In the genomic region with DNA sequence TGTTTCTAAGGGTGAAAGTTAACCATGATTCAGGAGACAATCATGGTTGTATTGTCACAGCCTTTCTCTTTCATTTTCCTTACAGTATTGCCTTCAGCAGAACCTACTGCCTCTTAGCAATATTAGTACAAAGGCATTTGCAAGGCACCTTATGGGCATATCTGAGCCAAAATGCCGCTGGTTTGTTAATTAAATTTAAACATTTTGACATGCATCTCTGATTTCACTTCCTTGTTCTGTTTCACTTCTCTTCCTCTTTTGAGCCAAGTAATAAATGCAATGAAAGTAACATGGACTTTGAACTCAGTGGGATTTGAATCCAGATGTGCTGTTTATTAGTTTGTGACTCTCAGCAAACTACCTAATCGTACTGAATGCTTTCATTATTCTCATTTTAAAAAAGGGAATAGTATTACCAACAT, we compare ENCODE assay signal across 10 cellular contexts.
DNase-seq lines count a peak whose midpoint lies in the region; ATAC-seq and TF ChIP-seq lines count a peak whose summit lies in the region.
"Had no signal": no experiment of that assay in that cellular context is flagged by ENCODE, and none has a peak within 500 bp of the region (broad histone marks: within the 10 kb centered on the region; RNA-seq: fewer than 3 reads in every experiment).

No MANE protein-coding gene starts in this region.

- H3K4me3 Mint-ChIP-seq in stimulated activated memory B cell treated with anti-CD40 and anti-IgM and Interleukin-4, amounts not matched to agents 10 μg/mL and 1 μg/mL and 100 μg/mL, for 72 hours, result no peak overlapping the region

- no peaks in the 10 kb centered on the region for H3K27me3 Mint-ChIP-seq in stimulated activated memory B cell treated with anti-CD40 and anti-IgM and Interleukin-4, amounts not matched to agents 10 μg/mL and 1 μg/mL and 100 μg/mL, for 72 hours

- H3K9me3 Mint-ChIP-seq in stimulated activated memory B cell treated with anti-CD40 and anti-IgM and Interleukin-4, amounts not matched to agents 10 μg/mL and 1 μg/mL and 100 μg/mL, for 72 hours, result peaks cover 3% of the 10 kb centered on the region

- H3K27ac ChIP-seq in gastrocnemius medialis (no peak overlapping the region), brain microvascular endothelial cell (no peak overlapping the region)
- H3K27ac ChIP-seq: thyroid gland had no signal

- H3K27ac Mint-ChIP-seq in stimulated activated memory B cell treated with anti-CD40 and anti-IgM and Interleukin-4, amounts not matched to agents 10 μg/mL and 1 μg/mL and 100 μg/mL, for 72 hours, result peak overlapping the region; percentile 61

- H3K4me1 ChIP-seq in gastrocnemius medialis, result peaks cover 4 to 5% of the 10 kb centered on the region in 2 donors

- DNase-seq in NB4 (ENCODE audit: low read depth), result peak; percentile 68
- DNase-seq in retina, result no peak
- DNase-seq in gastrocnemius medialis, result no peak
- DNase-seq in brain microvascular endothelial cell, result no peak
- DNase-seq in activated gamma-delta T cell (lab: John Stamatoyannopoulos, UW), result no peak
- DNase-seq: NCI-H446 treated with DMSO at 0.1 percent for 48 hours, thyroid gland had no signal

- no peak for TF ChIP-seq CTCF in NB4 (IDR thresholded peaks at IDR 0.05; ENCODE audit: low read depth, low read length)
- TF ChIP-seq CTCF in gastrocnemius medialis (IDR thresholded peaks at IDR 0.05 in 4 of 5, conservative IDR thresholded peaks at IDR 0.05 in 1 of 5), result no peak
- TF ChIP-seq CTCF in brain microvascular endothelial cell (IDR thresholded peaks at IDR 0.05; ENCODE audit: low read depth, low read length, missing control alignments), result no peak

- intact Hi-C loops in gastrocnemius medialis (cut with DNase I; ENCODE audit: low total_unique reads), result no loop called here

- no peaks in the 10 kb centered on the region for H3K36me3 Mint-ChIP-seq in stimulated activated memory B cell treated with anti-CD40 and anti-IgM and Interleukin-4, amounts not matched to agents 10 μg/mL and 1 μg/mL and 100 μg/mL, for 72 hours

- no peaks in the 10 kb centered on the region for H3K27me3 ChIP-seq in gastrocnemius medialis
- no peaks in the 10 kb centered on the region for H3K27me3 ChIP-seq in brain microvascular endothelial cell (replicated peaks)
- H3K27me3 ChIP-seq: thyroid gland had no signal

- H3K36me3 ChIP-seq in gastrocnemius medialis, result no peaks in the 10 kb centered on the region
- no peaks in the 10 kb centered on the region for H3K36me3 ChIP-seq in brain microvascular endothelial cell (replicated peaks)
- H3K36me3 ChIP-seq: thyroid gland had no signal

- TF ChIP-seq POLR2A in NB4 (IDR thresholded peaks at IDR 0.05; ENCODE audit: extremely low read depth, insufficient read length) (no peak), gastrocnemius medialis (IDR thresholded peaks at IDR 0.05) (no peak)

- no peaks in the 10 kb centered on the region for H3K9me3 ChIP-seq in gastrocnemius medialis
- H3K9me3 ChIP-seq: thyroid gland had no signal

- in situ Hi-C loops in gastrocnemius medialis (cut with MboI; ENCODE audit: low sequenced_read_pairs in 4 of 4) (no loop called here), brain microvascular endothelial cell (cut with HindIII; ENCODE audit: low pct_ligation_motif_present, low sequenced_read_pairs) (no loop called here)

- peaks cover 29% of the 10 kb centered on the region for H3K4me1 Mint-ChIP-seq in stimulated activated memory B cell treated with anti-CD40 and anti-IgM and Interleukin-4, amounts not matched to agents 10 μg/mL and 1 μg/mL and 100 μg/mL, for 72 hours

- peak; percentile 82 for ATAC-seq in GM19351 (IDR thresholded peaks at IDR 0.05; ENCODE audit: unreplicated experiment)
- peak; percentile 78 for ATAC-seq in HG02970 (IDR thresholded peaks at IDR 0.05; ENCODE audit: low FRiP score, unreplicated experiment)
- ATAC-seq in stimulated activated memory B cell treated with anti-CD40 and anti-IgM and Interleukin-4, amounts not matched to agents 10 μg/mL and 1 μg/mL and 100 μg/mL, for 72 hours, result peak; percentile 85
- no peak for ATAC-seq in gastrocnemius medialis

- H3K4me3 ChIP-seq in NB4 (ENCODE audit: low read depth, low read length), result no peak overlapping the region
- H3K4me3 ChIP-seq in gastrocnemius medialis, result no peak overlapping the region
- H3K4me3 ChIP-seq in brain microvascular endothelial cell (ENCODE audit: low read depth, low read length), result no peak overlapping the region
- H3K4me3 ChIP-seq: thyroid gland had no signal

Comparison
In these comparisons a context has a peak if more than half of its experiments do, and no peak if none do; other contexts are left out.
1. ATAC-seq: peak in GM19351 (single experiment), HG02970 (single experiment) and stimulated activated memory B cell treated with anti-CD40 and anti-IgM and Interleukin-4, amounts not matched to agents 10 μg/mL and 1 μg/mL and 100 μg/mL, for 72 hours (single experiment); none in gastrocnemius medialis (0 of 2).